1 cellular context compared by ENCODE assay signal in the genomic region with DNA sequence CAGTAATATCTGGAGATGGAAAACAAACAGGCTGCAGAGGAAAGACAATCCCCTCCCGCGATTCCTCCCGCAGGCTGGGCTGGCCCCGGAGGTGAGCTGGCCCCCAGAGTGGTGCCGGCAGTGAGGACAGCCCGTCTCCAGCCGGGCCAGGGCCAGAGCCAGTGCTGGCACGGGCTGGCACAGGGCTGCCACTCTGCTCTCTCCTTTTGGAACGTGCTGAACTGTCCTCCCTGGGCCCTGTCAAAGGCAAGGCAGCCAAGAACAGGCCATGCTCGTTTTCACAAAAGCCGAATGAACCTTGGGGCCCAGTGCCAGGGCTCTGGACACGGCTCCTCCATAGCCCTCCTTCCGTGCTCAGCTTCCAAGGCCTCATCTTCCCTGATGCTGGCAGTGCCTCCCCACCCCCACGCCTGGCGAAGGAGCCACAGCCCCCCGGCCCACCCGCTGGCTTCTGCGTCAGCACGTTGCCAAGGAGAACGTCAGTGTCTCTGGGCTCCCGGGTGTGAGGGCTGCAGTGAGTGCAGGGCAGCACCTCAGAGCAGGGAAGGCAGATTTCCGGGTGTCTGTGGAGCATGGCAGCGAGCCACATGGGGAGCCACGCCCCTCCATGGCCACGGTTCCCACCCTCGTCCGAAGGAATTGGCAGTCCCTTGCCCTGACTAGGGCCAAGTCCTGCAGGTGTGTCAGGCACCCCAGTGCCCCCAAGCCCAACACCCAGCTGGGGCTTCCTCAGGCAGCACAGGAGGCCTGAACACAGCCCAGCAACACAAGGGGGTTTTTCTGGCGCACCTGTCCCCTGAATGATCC.
TF ChIP-seq lines count a peak whose summit lies in the region.

No MANE protein-coding gene starts in this region.

TF ChIP-seq in endothelial cell of umbilical vein, 7 proteins besides CTCF, POLR2A, EP300 and RAD21 (continued from another document):
- TF ChIP-seq POLR2AphosphoS5 (IDR thresholded peaks at IDR 0.05; ENCODE audit: insufficient read depth, low read depth, low read length) (no peak), MYC (IDR thresholded peaks at IDR 0.05; ENCODE audit: low read depth, low read length) (no peak), EZH2 (IDR thresholded peaks at IDR 0.05; ENCODE audit: borderline replicate concordance, low read depth, low read length, severe bottlenecking) (no peak)
